Comparison of ENCODE assay signal across 1 cellular context in genomic region chr6:33212857-33213165, GRCh38.
TF ChIP-seq lines count a peak whose summit lies in the region.

No MANE protein-coding gene starts in this region.

TF ChIP-seq in IMR-90, 13 proteins besides CTCF, POLR2A, EP300 and RAD21:
- TF ChIP-seq CHD1 (IDR thresholded peaks at IDR 0.05; ENCODE audit: low read depth, low read length) (no peak), USF2 (IDR thresholded peaks at IDR 0.05; ENCODE audit: low read depth, low read length) (no peak), ELK1 (IDR thresholded peaks at IDR 0.05; ENCODE audit: borderline replicate concordance, low read depth, low read length) (no peak), NFE2L2 (IDR thresholded peaks at IDR 0.05; ENCODE audit: low read depth, low read length) (no peak), SMC3 (IDR thresholded peaks at IDR 0.05; ENCODE audit: low read depth, low read length) (no peak), BHLHE40 (IDR thresholded peaks at IDR 0.05; ENCODE audit: low read depth, low read length) (no peak), MXI1 (IDR thresholded peaks at IDR 0.05; ENCODE audit: borderline replicate concordance, low read depth, low read length) (no peak), CEBPB (IDR thresholded peaks at IDR 0.05; ENCODE audit: low read depth, low read length) (no peak), RFX5 (IDR thresholded peaks at IDR 0.05; ENCODE audit: low read depth, low read length) (no peak), MAZ (IDR thresholded peaks at IDR 0.05; ENCODE audit: borderline replicate concordance, low read depth, low read length) (no peak), RCOR1 (IDR thresholded peaks at IDR 0.05; ENCODE audit: insufficient replicate concordance, low read length) (no peak), MAFK (IDR thresholded peaks at IDR 0.05; ENCODE audit: low read depth, low read length) (no peak), FOS (IDR thresholded peaks at IDR 0.05; ENCODE audit: low read depth, low read length) (no peak)
TF ChIP-seq in IMR-90: peak in this region for 0.
